38 cellular contexts compared by ENCODE assay signal in the genomic region with DNA sequence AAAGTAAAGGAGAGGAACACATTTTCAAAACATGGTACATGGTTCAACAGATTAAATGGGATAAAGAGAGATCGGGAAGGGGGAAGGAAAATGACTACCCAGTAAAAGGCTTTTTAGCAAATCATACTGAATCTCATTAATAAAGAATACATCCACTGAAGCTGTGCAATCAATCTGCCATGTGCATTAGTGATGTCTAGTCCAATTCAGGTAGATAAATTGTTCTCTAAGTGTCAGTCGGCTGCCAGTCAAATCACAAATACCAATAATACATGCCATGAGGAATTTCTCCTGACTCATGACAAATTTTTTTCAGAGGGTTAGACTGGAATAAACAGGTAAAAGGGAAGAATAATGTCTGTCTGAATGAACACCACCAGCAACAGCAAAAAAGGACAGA. TPM values are rescaled to one million over a fixed set of nuclear protein-coding genes. Genes with fewer than 3 reads are reported as not detected.
"Had no signal": no experiment of that assay in that cellular context is flagged by ENCODE, and none has a peak within 500 bp of the region (broad histone marks: within the 10 kb centered on the region; RNA-seq: fewer than 3 reads in every experiment).

No MANE protein-coding gene starts in this region.

- DNase-seq: Karpas-422, Kasumi-1, KBM-7, KG1, MG63, MM.1S, MV-4-11, NCI-H1048, NCI-H1092, NCI-H1092 treated with DMSO at 0.1 percent for 48 hours, NCI-H1105, NCI-H1105 treated with DMSO at 0.1 percent for 48 hours, NCI-H1417 treated with DMSO at 0.1 percent for 48 hours, NCI-H1436, NCI-H1436 treated with DMSO at 0.1 percent for 48 hours, NCI-H146, NCI-H1694, NCI-H1694 treated with DMSO at 0.1 percent for 48 hours, NCI-H187, NCI-H187 treated with DMSO at 0.1 percent for 48 hours, NCI-H1930, NCI-H2029, NCI-H2029 treated with DMSO at 0.1 percent for 48 hours, NCI-H2081, NCI-H2081 treated with DMSO at 0.1 percent for 48 hours, NCI-H2107, NCI-H2171, NCI-H2171 treated with DMSO at 0.1 percent for 48 hours, NCI-H2227 treated with DMSO at 0.1 percent for 48 hours, NCI-H226, NCI-H345, NCI-H446, NCI-H446 treated with DMSO at 0.1 percent for 48 hours, NCI-H510A had no signal

- H3K4me2 ChIP-seq: KMS-11 had no signal

- H3K9me3 ChIP-seq: MG63 had no signal

- H3K4me3 ChIP-seq: MG63 had no signal

- H3K27ac ChIP-seq: KMS-11 had no signal

- H3K9ac ChIP-seq: KMS-11 had no signal

- H3K36me3 ChIP-seq: MG63 had no signal

RNA-seq across cellular contexts. Expression of a gene that starts 22.6 kb away (rescaled TPM):
- total RNA-seq: LHCN-M2, MCF 10A, NCI-H460 had no signal
